Comparison of ENCODE assay signal across 9 cellular contexts in genomic region chr11:89097956-89098355, GRCh38. TPM values are rescaled to one million over a fixed set of nuclear protein-coding genes. Genes with fewer than 3 reads are reported as not detected.
DNase-seq lines count a peak whose midpoint lies in the region; ATAC-seq, FAIRE-seq and TF ChIP-seq lines count a peak whose summit lies in the region.
"Not testable (repeated sequence)": the region's sequence is repeated elsewhere in the genome, so short reads cannot be mapped to it uniquely, and the experiment has no call there.
"Had no signal": no experiment of that assay in that cellular context is flagged by ENCODE, and none has a peak within 500 bp of the region (broad histone marks: within the 10 kb centered on the region; RNA-seq: fewer than 3 reads in every experiment).

No MANE protein-coding gene starts in this region.

- in situ Hi-C loops in GM12878 (cut with MboI): loop anchor here (25.0 kb wide), 2 partner anchors 514 to 1014 kb away; no protein-coding TSS in a partner anchor

- SMC1A ChIA-PET in GM12878 (lab: Charles Lee; ENCODE audit: uncharacterized antibody, unreplicated experiment): not testable (repeated sequence)

- H3K79me2 ChIP-seq in GM23338 (replicated peaks; ENCODE audit: insufficient read depth); GM12878 (ENCODE audit: control insufficient read depth, insufficient read depth, low read length): not testable (repeated sequence)

- H3K9me2 ChIP-seq in GM23338 (ENCODE audit: insufficient read depth): not testable (repeated sequence)

- ATAC-seq in GM18502 (IDR thresholded peaks at IDR 0.05; ENCODE audit: poor library complexity, unreplicated experiment) (peak; percentile 92), GM23338 (peak; percentile 88), HG03520 (IDR thresholded peaks at IDR 0.05; ENCODE audit: unreplicated experiment) (peak; percentile 89), GM12878 (peak; percentile 81), Right ventricle myocardium inferior (peak; percentile 48)

- not testable (repeated sequence) for H3F3A ChIP-seq in GM23338 (replicated peaks; ENCODE audit: low read depth)

- peak; percentile 98 for FAIRE-seq in GM12878 (lab: Jason Lieb, UNC)

- H2AFZ ChIP-seq in GM23338; GM12878 (ENCODE audit: control insufficient read depth, low read depth, low read length): not testable (repeated sequence)

- H4K20me1 ChIP-seq in GM23338 (replicated peaks; ENCODE audit: insufficient read depth); GM12878 (ENCODE audit: control insufficient read depth, insufficient read depth): not testable (repeated sequence)

- not testable (repeated sequence) for H3K36me3 ChIP-seq in GM23338 (ENCODE audit: insufficient read depth); GM12878 (ENCODE audit: control insufficient read depth in 2 of 2, insufficient read depth in 2 of 2, low read length in 1 of 2)

- DNase-seq in AG04449 (ENCODE audit: low read depth, low spot score); GM12878 (ENCODE audit: low read depth, low spot score); Right ventricle myocardium inferior (ENCODE audit: missing footprints); osteocyte (ENCODE audit: extremely low spot score, unreplicated experiment): not testable (repeated sequence)
- DNase-seq in GM23338 (ENCODE audit: low spot score) (peak; percentile 29), OCI-M1 (lab: John Stamatoyannopoulos, UW) (peak; percentile 80)

- H3K27ac Mint-ChIP-seq in GM23338; osteocyte (ENCODE audit: unreplicated experiment): not testable (repeated sequence)

- not testable (repeated sequence) for H3K4me2 ChIP-seq in GM23338; GM12878 (ENCODE audit: control insufficient read depth, insufficient read depth)

- H3K27ac ChIP-seq in GM23338 (ENCODE audit: low read depth); GM12878 (ENCODE audit: control insufficient read depth, insufficient read depth): not testable (repeated sequence)

- CTCF ChIA-PET in AG04449 (lab: Yijun Ruan, JAX): interaction anchor here (0.7 to 1.7 kb wide), 4 partner anchors 10 to 1127 kb away, joined by 3 to 8 read pairs (median 4); no protein-coding TSS in a partner anchor
- CTCF ChIA-PET in GM12878 (lab: Yijun Ruan, JAX): not testable (repeated sequence)

- H3K27me3 Mint-ChIP-seq in GM23338 (ENCODE audit: insufficient read depth, low read depth, poor library complexity): not testable (repeated sequence)
- H3K27me3 Mint-ChIP-seq in osteocyte (ENCODE audit: unreplicated experiment): peaks cover 45% of the 10 kb centered on the region

- not testable (repeated sequence) for H3K4me3 ChIP-seq in AG04449 (ENCODE audit: low read depth, low read length); GM23338; GM12878

- H3K9ac ChIP-seq in GM12878 (ENCODE audit: control insufficient read depth, insufficient read depth, low read length): not testable (repeated sequence)

- not testable (repeated sequence) for H3K9me3 ChIP-seq in GM12878 (replicated peaks; ENCODE audit: control insufficient read depth, insufficient read depth, low read length)

- not testable (repeated sequence) for H3K36me3 Mint-ChIP-seq in GM23338 (ENCODE audit: low read depth); osteocyte (ENCODE audit: unreplicated experiment)

- RAD21 ChIA-PET in GM12878 (lab: Charles Lee; ENCODE audit: unreplicated experiment): not testable (repeated sequence)

- TF ChIP-seq EP300 in GM12878 (IDR thresholded peaks at IDR 0.05; ENCODE audit: borderline replicate concordance in 1 of 2, control insufficient read depth in 1 of 2, low read depth in 2 of 2, low read length in 2 of 2): not testable (repeated sequence)

- intact Hi-C loops in GM12878 (cut with micrococcal nuclease; ENCODE audit: unreplicated experiment): loop anchor here (10.0 kb wide), 2 partner anchors 517 to 1017 kb away; no protein-coding TSS in a partner anchor
- intact Hi-C loops in Right ventricle myocardium inferior (cut with DNase I): loop anchor here (10.0 kb wide), 1 partner anchor 517 kb away; no protein-coding TSS in a partner anchor

- not testable (repeated sequence) for H3K4me1 Mint-ChIP-seq in GM23338; osteocyte (ENCODE audit: unreplicated experiment)

- 37% methylated on average over 1 of the region's 1 CpG for WGBS in GM12878 (ENCODE audit: insufficient coverage, insufficient replicate concordance, low lambda C conversion rate, missing lambda C conversion rate)

- POLR2A ChIA-PET in AG04449 (lab: Yijun Ruan, JAX); GM12878 (lab: Charles Lee): not testable (repeated sequence)

- TF ChIP-seq CTCF in AG04449 (IDR thresholded peaks at IDR 0.05; ENCODE audit: insufficient read depth, low read length, missing control alignments): peak; percentile 50
- peak; percentile 64 to 71 for TF ChIP-seq CTCF in GM23338 (conservative IDR thresholded peaks at IDR 0.05; ENCODE audit: low read depth in 2 of 2)
- peak; percentile 48 to 66 (median 66) for TF ChIP-seq CTCF in GM12878 (IDR thresholded peaks at IDR 0.05 in 2 of 3, conservative IDR thresholded peaks at IDR 0.05 in 1 of 3; ENCODE audit: control insufficient read depth in 2 of 3, extremely low read depth in 1 of 3, insufficient read depth in 1 of 3, low read depth in 3 of 3, low read length in 3 of 3)
- peak; percentile 81 for TF ChIP-seq CTCF in osteocyte (IDR thresholded peaks at IDR 0.05)

- not testable (repeated sequence) for H3K27me3 ChIP-seq in GM23338 (ENCODE audit: insufficient read depth); GM12878 (replicated peaks in 1 of 2; ENCODE audit: control insufficient read depth in 2 of 2, insufficient read depth in 2 of 2, low read length in 1 of 2)

- TF ChIP-seq RAD21 in GM12878 (IDR thresholded peaks at IDR 0.05; ENCODE audit: insufficient read depth, low read depth, low read length): peak; percentile 68

- not testable (repeated sequence) for H3K9me3 Mint-ChIP-seq in GM23338; osteocyte (ENCODE audit: unreplicated experiment)

- H3K4me1 ChIP-seq in GM23338 (ENCODE audit: insufficient read depth); GM12878 (ENCODE audit: control insufficient read depth, insufficient read depth, low read length): not testable (repeated sequence)

- not testable (repeated sequence) for BruUV-seq in GM12878 (replicated peaks; lab: Mats Ljungman, UMichigan)

- not testable (repeated sequence) for TF ChIP-seq POLR2A in GM12878 (IDR thresholded peaks at IDR 0.05; ENCODE audit: low read depth, low read length)

- not testable (repeated sequence) for H3K4me3 Mint-ChIP-seq in GM23338; osteocyte (ENCODE audit: unreplicated experiment)

TF ChIP-seq in GM12878, 131 proteins besides CTCF, POLR2A, EP300 and RAD21:
- peak; percentile 47; the same call in 1 of the 2 replicates for TF ChIP-seq SMC3 (IDR thresholded peaks at IDR 0.05; ENCODE audit: borderline replicate concordance, low read length)

RNA-seq across cellular contexts. Expression of gene GRM5, which starts 32.2 kb away (rescaled TPM):
- total RNA-seq in GM23338 (2014; rRNA removed; shearing (Covaris generic)): 0.23 and 0.45 TPM in 2 replicates
- polyA plus RNA-seq in GM23338 (2016; fragmentation: Nextera tagmentation; extraction: Ambion mirVana) (0.12 and 0.23 TPM in 2 replicates), GM12878 (2011; rRNA removed) (0.01 TPM in 1 of 2 replicates, not detected in the other), GM12878 (2014; fragmentation: Illumina TruSeq; extraction: Trizol) (not detected in 2 replicates), GM12878 (2014; fragmentation: Nextera tagmentation; extraction: Ambion mirVana) (not detected), GM12878 (2014; rRNA removed) (not detected in 2 replicates), GM12878 (2016; fragmentation: Nextera tagmentation; extraction: Ambion mirVana) (not detected)
- 0.07 and 0.10 TPM in 2 replicates for total RNA-seq in GM12878 (2013; cell fraction: nucleolus; rRNA removed)
- total RNA-seq in GM12878 (2014; rRNA removed) (not detected in 2 replicates), GM12878 (2014; rRNA removed; fragmentation: Illumina TruSeq; extraction: Trizol) (not detected in 2 replicates), GM12878 (2021) (not detected in 2 replicates), Right ventricle myocardium inferior (not detected), osteocyte (0.21 TPM in 1 of 2 replicates, not detected in the other)
- polyA plus RNA-seq in GM12878 (2011; ENCODE audit: low read depth): not detected
- polyA plus RNA-seq in GM12878 (2011; cell fraction: cytosol; rRNA removed): not detected in 2 replicates
- 0.01 TPM in 1 of 2 replicates, not detected in the other for polyA plus RNA-seq in GM12878 (2011; cell fraction: nucleus; rRNA removed)
- polyA plus RNA-seq in GM12878 (2012): not detected in 2 replicates
- polyA minus RNA-seq in GM12878 (2011; rRNA and poly(A)+ RNA removed): 0.15 TPM in 1 of 2 replicates, not detected in the other
- not detected in 2 replicates for polyA minus RNA-seq in GM12878 (2011; cell fraction: cytosol; rRNA and poly(A)+ RNA removed)
- not detected in 2 replicates for polyA minus RNA-seq in GM12878 (2011; cell fraction: nucleus; rRNA and poly(A)+ RNA removed)
- total RNA-seq: CD8-positive, alpha-beta T cell had no signal
